17 cellular contexts compared by ENCODE assay signal in genomic region chr3:13307041-13307440, GRCh38.
"Had no signal": no experiment of that assay in that cellular context is flagged by ENCODE, and none has a peak within 500 bp of the region (broad histone marks: within the 10 kb centered on the region; RNA-seq: fewer than 3 reads in every experiment).

No MANE protein-coding gene starts in this region.

- H3K9me3 ChIP-seq: colonic mucosa, right atrium auricular region, sigmoid colon, tibial artery, upper lobe of left lung, uterus had no signal

- ATAC-seq: foreskin keratinocyte; left colon; naive thymus-derived CD8-positive, alpha-beta T cell had no signal

- H3K9me3 Mint-ChIP-seq: endodermal cell; naive thymus-derived CD8-positive, alpha-beta T cell had no signal

- H3K36me3 ChIP-seq: colonic mucosa, right atrium auricular region, sigmoid colon, tibial artery, upper lobe of left lung, uterus had no signal

- H3K27me3 ChIP-seq: colonic mucosa, right atrium auricular region, sigmoid colon, upper lobe of left lung, uterus had no signal

- FAIRE-seq: endothelial cell of umbilical vein had no signal

- H3K27me3 Mint-ChIP-seq: naive thymus-derived CD8-positive, alpha-beta T cell had no signal

- H3K27ac ChIP-seq: colonic mucosa, foreskin keratinocyte, right atrium auricular region, sigmoid colon, skin epidermis, tibial artery, upper lobe of left lung, uterus had no signal

- H3K4me3 Mint-ChIP-seq: endodermal cell; naive thymus-derived CD8-positive, alpha-beta T cell had no signal

- H3K4me1 ChIP-seq: colonic mucosa, foreskin keratinocyte, right atrium auricular region, sigmoid colon, tibial artery, upper lobe of left lung, uterus had no signal

- H3K4me3 ChIP-seq: colonic mucosa, right atrium auricular region, sigmoid colon, skin epidermis, tibial artery, upper lobe of left lung, uterus had no signal

- DNase-seq: colonic mucosa; effector CD4-positive, alpha-beta T cell; endodermal cell; erythroblast; foreskin keratinocyte; left colon; mammary epithelial cell; naive thymus-derived CD8-positive, alpha-beta T cell; sigmoid colon; stimulated activated CD4-positive, alpha-beta T cell treated with anti-CD3 and anti-CD28 coated beads, Interleukin-12 subunit alpha, Interleukin-12 subunit beta, amount 100 ng/mL, for 4 hours; stimulated activated naive CD4-positive, alpha-beta T cell treated with Interleukin-2 at 50 U/mL for 16 hours; tibial artery; upper lobe of left lung; uterus had no signal

- H3K4me1 Mint-ChIP-seq: endodermal cell had no signal

- H3K27ac Mint-ChIP-seq: endodermal cell had no signal
